In genomic region chr6:20991910-20992309, GRCh38 we compare ENCODE assay signal across 15 cellular contexts.
A peak's percentile ranks its signal among the peaks of the same experiment; 100 is the strongest.
DNase-seq lines count a peak whose midpoint lies in the region; ATAC-seq and TF ChIP-seq lines count a peak whose summit lies in the region.
"Had no signal": no experiment of that assay in that cellular context is flagged by ENCODE, and none has a peak within 500 bp of the region (broad histone marks: within the 10 kb centered on the region; RNA-seq: fewer than 3 reads in every experiment).

No MANE protein-coding gene starts in this region.

- H3K9me3 ChIP-seq in breast epithelium (peaks cover 0 to 13% of the 10 kb centered on the region in 2 donors), trophoblast cell (ENCODE audit: insufficient read depth, low read depth, low read length) (no peaks in the 10 kb centered on the region), PC-3 (ENCODE audit: low read length) (no peaks in the 10 kb centered on the region)

- no peak for TF ChIP-seq CTCF in MCF 10A (IDR thresholded peaks at IDR 0.05; ENCODE audit: unreplicated experiment)
- no peak for TF ChIP-seq CTCF in breast epithelium (IDR thresholded peaks at IDR 0.05)
- TF ChIP-seq CTCF in fibroblast of mammary gland (conservative IDR thresholded peaks at IDR 0.05; ENCODE audit: control insufficient read depth, insufficient read depth, low read depth, low read length) = no peak
- no peak for TF ChIP-seq CTCF in PC-3 (conservative IDR thresholded peaks at IDR 0.05; ENCODE audit: low read depth, low read length)

- H3K27me3 ChIP-seq in breast epithelium (no peaks in the 10 kb centered on the region), trophoblast cell (ENCODE audit: insufficient read depth, low read length) (no peaks in the 10 kb centered on the region), PC-3 (ENCODE audit: low read length) (no peaks in the 10 kb centered on the region)
- H3K27me3 ChIP-seq: BLaER1 treated with 17β-estradiol and CSF1 and Interleukin-3, amounts not matched to agents 10 nM and 100 nM had no signal

- no peak for TF ChIP-seq POLR2A in breast epithelium (IDR thresholded peaks at IDR 0.05)

- no peak overlapping the region for H2BK120ac ChIP-seq in trophoblast cell (ENCODE audit: insufficient read depth, low read length, poor library complexity)

- TF ChIP-seq EP300 in Ishikawa (IDR thresholded peaks at IDR 0.05; ENCODE audit: borderline replicate concordance) = no peak

- no peak overlapping the region for H4K91ac ChIP-seq in trophoblast cell (ENCODE audit: low read depth, low read length)

- no peaks in the 10 kb centered on the region for H3K4me1 Mint-ChIP-seq in MCF 10A (ENCODE audit: insufficient read depth, unreplicated experiment)

- H3K36me3 Mint-ChIP-seq in MCF 10A (ENCODE audit: insufficient read depth, unreplicated experiment) = no peaks in the 10 kb centered on the region

- no peaks in the 10 kb centered on the region for H3F3A ChIP-seq in PC-3 (ENCODE audit: low read length, unreplicated experiment)

- H2AFZ ChIP-seq in trophoblast cell (ENCODE audit: insufficient read depth, low read length, poor library complexity) = no peak overlapping the region
- no peak overlapping the region for H2AFZ ChIP-seq in PC-3 (ENCODE audit: low read length)
- H2AFZ ChIP-seq: GM23338 had no signal

- no peak overlapping the region for H2BK5ac ChIP-seq in trophoblast cell (ENCODE audit: low read depth, low read length, poor library complexity)

- no peak overlapping the region for H3K14ac ChIP-seq in trophoblast cell (ENCODE audit: low read length)

- H2AK5ac ChIP-seq in trophoblast cell (ENCODE audit: low read length) = no peak overlapping the region

- no peak overlapping the region for H3K9ac ChIP-seq in trophoblast cell (ENCODE audit: low read length)
- H3K9ac ChIP-seq in PC-3 (ENCODE audit: low read length) = no peak overlapping the region
- H3K9ac ChIP-seq: BLaER1 treated with 17β-estradiol and CSF1 and Interleukin-3, amounts not matched to agents 10 nM and 100 nM had no signal

- no CpG with 5 or more reads among the region's 2 CpGs for WGBS in trophoblast cell (ENCODE audit: extremely low coverage, insufficient coverage, insufficient read length)

- H2BK12ac ChIP-seq in trophoblast cell (ENCODE audit: low read length) = no peak overlapping the region

- H3K4me3 ChIP-seq in breast epithelium = no peak overlapping the region
- no peak overlapping the region for H3K4me3 ChIP-seq in fibroblast of mammary gland (ENCODE audit: control insufficient read depth, low read depth, low read length)
- H3K4me3 ChIP-seq in trophoblast cell (ENCODE audit: low read depth, low read length) = no peak overlapping the region
- H3K4me3 ChIP-seq in PC-3 (ENCODE audit: low read length) = no peak overlapping the region
- H3K4me3 ChIP-seq: BLaER1 treated with 17β-estradiol and CSF1 and Interleukin-3, amounts not matched to agents 10 nM and 100 nM; GM12878; GM23338 had no signal

- BruUV-seq in MCF 10A (replicated peaks; lab: Mats Ljungman, UMichigan) (no TSS peak), PC-3 (replicated peaks; lab: Mats Ljungman, UMichigan) (no TSS peak)

- no peak overlapping the region for H3K4ac ChIP-seq in trophoblast cell (ENCODE audit: low read depth, low read length)

- peaks cover 7% of the 10 kb centered on the region for H3K9me3 Mint-ChIP-seq in MCF 10A (ENCODE audit: unreplicated experiment)

- POLR2A ChIA-PET in MCF 10A (lab: Yijun Ruan, JAX) = interaction anchor here (0.7 kb wide), 1 partner anchor 69 kb away, joined by 3 read pairs; no protein-coding TSS in a partner anchor
- POLR2A ChIA-PET in PC-3 (lab: Charles Lee; ENCODE audit: unreplicated experiment) = no interaction called here

- DNase-seq in MCF 10A (ENCODE audit: unreplicated experiment) (peak; percentile 12), breast epithelium (ENCODE audit: low spot score in 2 of 2) (no peak), fibroblast of mammary gland (ENCODE audit: low read depth) (peak; percentile 12), trophoblast cell (peak; percentile 11 to 30), posterior vena cava (ENCODE audit: low spot score) (no peak), PC-3 (no peak)
- no peak for DNase-seq in stimulated activated CD4-positive, alpha-beta T cell treated with anti-CD3 and anti-CD28 coated beads, Interleukin-2, amount 100 ng/mL, for 48 hours
- DNase-seq: CD4-positive, CD25-positive, alpha-beta regulatory T cell; DMS53; H7 had no signal

- H4K12ac ChIP-seq in trophoblast cell (ENCODE audit: low read depth, low read length) = no peak overlapping the region

- no peak overlapping the region for H3K27ac ChIP-seq in breast epithelium
- no peak overlapping the region for H3K27ac ChIP-seq in trophoblast cell (ENCODE audit: low read depth, low read length)
- H3K27ac ChIP-seq in PC-3 (ENCODE audit: low read length) = no peak overlapping the region
- H3K27ac ChIP-seq: 22Rv1; BLaER1 treated with 17β-estradiol and CSF1 and Interleukin-3, amounts not matched to agents 10 nM and 100 nM had no signal

- no peak for TF ChIP-seq RAD21 in Ishikawa (IDR thresholded peaks at IDR 0.05; ENCODE audit: low read depth)

- CTCF ChIA-PET in MCF 10A (lab: Yijun Ruan, JAX) (interaction anchor here (0.7 kb wide), 1 partner anchor 64 kb away, joined by 3 read pairs; no protein-coding TSS in a partner anchor), PC-3 (lab: Charles Lee) (no interaction called here)

- no peaks in the 10 kb centered on the region for H3K4me1 ChIP-seq in breast epithelium
- H3K4me1 ChIP-seq in trophoblast cell (ENCODE audit: control insufficient read depth in 1 of 2, insufficient read depth in 2 of 2, low read length in 2 of 2) = no peaks in the 10 kb centered on the region
- no peaks in the 10 kb centered on the region for H3K4me1 ChIP-seq in PC-3 (ENCODE audit: insufficient read depth, low read length)
- H3K4me1 ChIP-seq: BLaER1 treated with 17β-estradiol and CSF1 and Interleukin-3, amounts not matched to agents 10 nM and 100 nM had no signal

- H3K4me3 Mint-ChIP-seq in MCF 10A (ENCODE audit: unreplicated experiment) = no peak overlapping the region
- H3K4me3 Mint-ChIP-seq: CD4-positive, CD25-positive, alpha-beta regulatory T cell; GM23338 had no signal

- H4K20me1 ChIP-seq in PC-3 (ENCODE audit: low read length) = no peaks in the 10 kb centered on the region
- H4K20me1 ChIP-seq: BLaER1 treated with 17β-estradiol and CSF1 and Interleukin-3, amounts not matched to agents 10 nM and 100 nM had no signal

- no peak for ATAC-seq in PC-3
- ATAC-seq: GM12878, GM23338 had no signal

- no peak overlapping the region for H3K23ac ChIP-seq in trophoblast cell (ENCODE audit: low read length)

- no peak overlapping the region for H4K8ac ChIP-seq in trophoblast cell (ENCODE audit: low read depth, low read length)

- no peaks in the 10 kb centered on the region for H3K9me2 ChIP-seq in PC-3 (replicated peaks; ENCODE audit: low read length)

- intact Hi-C loops in MCF 10A (cut with micrococcal nuclease) = no loop called here
- intact Hi-C loops in breast epithelium (cut with DNase I; ENCODE audit: low total_unique reads) = no loop called here
- intact Hi-C loops in posterior vena cava (cut with DNase I) = no loop called here
- intact Hi-C loops in PC-3 (cut with micrococcal nuclease) = no loop called here

- H3K4me2 ChIP-seq in trophoblast cell (ENCODE audit: low read length) (no peak overlapping the region), PC-3 (ENCODE audit: low read length) (no peak overlapping the region)
- H3K4me2 ChIP-seq: BLaER1 treated with 17β-estradiol and CSF1 and Interleukin-3, amounts not matched to agents 10 nM and 100 nM; GM23338 had no signal

- H3K79me2 ChIP-seq in trophoblast cell (ENCODE audit: control insufficient read depth, insufficient read depth, low read length, poor library complexity) = no peaks in the 10 kb centered on the region
- H3K79me2 ChIP-seq in PC-3 (ENCODE audit: low read length) = no peaks in the 10 kb centered on the region

- H3K27ac Mint-ChIP-seq in MCF 10A (ENCODE audit: low read depth, unreplicated experiment) = no peak overlapping the region
- H3K27ac Mint-ChIP-seq: CD4-positive, CD25-positive, alpha-beta regulatory T cell; GM23338 had no signal

- no peaks in the 10 kb centered on the region for H3K27me3 Mint-ChIP-seq in MCF 10A (ENCODE audit: insufficient read depth, unreplicated experiment)
- H3K27me3 Mint-ChIP-seq: CD4-positive, CD25-positive, alpha-beta regulatory T cell had no signal

- H3K36me3 ChIP-seq in breast epithelium (no peaks in the 10 kb centered on the region), trophoblast cell (ENCODE audit: control insufficient read depth in 1 of 2, insufficient read depth in 2 of 2, low read length in 2 of 2) (no peaks in the 10 kb centered on the region), PC-3 (ENCODE audit: low read depth, low read length) (no peaks in the 10 kb centered on the region)

- no peak overlapping the region for H3K18ac ChIP-seq in trophoblast cell (ENCODE audit: low read length)

- H3K79me1 ChIP-seq in trophoblast cell (ENCODE audit: low read length) = no peaks in the 10 kb centered on the region

TF ChIP-seq in Ishikawa, 13 proteins besides CTCF, POLR2A, EP300 and RAD21 (continues in another document):
- no peak for TF ChIP-seq TCF12 (IDR thresholded peaks at IDR 0.05; ENCODE audit: low read depth)
- no peak for TF ChIP-seq MAX (IDR thresholded peaks at IDR 0.05)
- peak; percentile 51; the same call in 1 of the 2 replicates for TF ChIP-seq CEBPB (IDR thresholded peaks at IDR 0.05)

Comparison
In these comparisons a context has a peak if more than half of its experiments do, and no peak if none do; other contexts are left out.
1. DNase-seq: peak in MCF 10A (single experiment), fibroblast of mammary gland (single experiment) and trophoblast cell (2 of 2); none in breast epithelium (0 of 2), stimulated activated CD4-positive, alpha-beta T cell treated with anti-CD3 and anti-CD28 coated beads, Interleukin-2, amount 100 ng/mL, for 48 hours (0 of 2), posterior vena cava (single experiment) and PC-3 (single experiment).